24 cellular contexts compared by ENCODE assay signal in genomic region chr2:46345775-46346174, GRCh38. TPM values are rescaled to one million over a fixed set of nuclear protein-coding genes. Genes with fewer than 3 reads are reported as not detected.
A peak's percentile ranks its signal among the peaks of the same experiment; 100 is the strongest.
DNase-seq lines count a peak whose midpoint lies in the region; ATAC-seq, FAIRE-seq and TF ChIP-seq lines count a peak whose summit lies in the region.
"Had no signal": no experiment of that assay in that cellular context is flagged by ENCODE, and none has a peak within 500 bp of the region (broad histone marks: within the 10 kb centered on the region; RNA-seq: fewer than 3 reads in every experiment).

No MANE protein-coding gene starts in this region.

- H3K56ac ChIP-seq in H1 (replicated peaks; ENCODE audit: insufficient read length, low read depth, low read length): no peak overlapping the region

- H3K27me3 ChIP-seq in HepG2 (ENCODE audit: control insufficient read depth in 1 of 2, insufficient read depth in 2 of 2, low read length in 2 of 2) (no peaks in the 10 kb centered on the region), right lobe of liver (no peaks in the 10 kb centered on the region), H1 (replicated peaks in 1 of 4; ENCODE audit: control insufficient read depth in 3 of 4, extremely low read depth in 1 of 4, insufficient read depth in 3 of 4, low read length in 3 of 4) (no peaks in the 10 kb centered on the region), trophoblast cell (ENCODE audit: insufficient read depth, low read length) (no peaks in the 10 kb centered on the region), neuronal stem cell (ENCODE audit: control insufficient read depth in 3 of 3, insufficient read depth in 3 of 3, low read depth in 1 of 3, low read length in 3 of 3) (peaks cover 0 to 22% (median 0%) of the 10 kb centered on the region in 3 experiments), A673 (replicated peaks; ENCODE audit: insufficient read depth, low read depth, low read length, poor library complexity) (peaks cover 8% of the 10 kb centered on the region)
- H3K27me3 ChIP-seq: BE2C; BLaER1 treated with 17β-estradiol and CSF1 and Interleukin-3, amounts not matched to agents 10 nM and 100 nM had no signal

- no peak overlapping the region for H2BK15ac ChIP-seq in H1 (ENCODE audit: low read length)
- H2BK15ac ChIP-seq in neuronal stem cell (ENCODE audit: low read length): no peak overlapping the region

- H2BK12ac ChIP-seq in H1 (ENCODE audit: low read depth, low read length) (no peak overlapping the region), trophoblast cell (ENCODE audit: low read length) (no peak overlapping the region), neuronal stem cell (ENCODE audit: low read length) (no peak overlapping the region)

- ATAC-seq in HepG2: no peak
- no peak for ATAC-seq in right lobe of liver
- ATAC-seq: GM23338 had no signal

- no peak overlapping the region for H3K9ac ChIP-seq in HepG2 (ENCODE audit: insufficient read depth, low read depth, low read length)
- no peak overlapping the region for H3K9ac ChIP-seq in H1 (replicated peaks in 1 of 4; ENCODE audit: extremely low read depth in 1 of 4, low read depth in 3 of 4, low read length in 3 of 4)
- H3K9ac ChIP-seq in trophoblast cell (ENCODE audit: low read length): no peak overlapping the region
- no peak overlapping the region for H3K9ac ChIP-seq in neuronal stem cell (ENCODE audit: low read depth, low read length, poor library complexity)
- H3K9ac ChIP-seq: BLaER1 treated with 17β-estradiol and CSF1 and Interleukin-3, amounts not matched to agents 10 nM and 100 nM had no signal

- no peak for FAIRE-seq in HepG2 (lab: Jason Lieb, UNC)
- no peak for FAIRE-seq in H1 (lab: Jason Lieb, UNC)
- FAIRE-seq: GM12891, GM18507, H54 had no signal

- H2AFZ ChIP-seq in HepG2 (ENCODE audit: low read length): no peak overlapping the region
- H2AFZ ChIP-seq in H1 (ENCODE audit: low read length): no peak overlapping the region
- H2AFZ ChIP-seq in trophoblast cell (ENCODE audit: insufficient read depth, low read length, poor library complexity): no peak overlapping the region
- no peak overlapping the region for H2AFZ ChIP-seq in neuronal stem cell (ENCODE audit: low read length)
- H2AFZ ChIP-seq: GM23338 had no signal

- H4K91ac ChIP-seq in H1 (replicated peaks; ENCODE audit: insufficient read length, low read length) (no peak overlapping the region), trophoblast cell (ENCODE audit: low read depth, low read length) (no peak overlapping the region), neuronal stem cell (ENCODE audit: low read depth, low read length, poor library complexity) (no peak overlapping the region)

- 63% methylated on average over 3 of the region's 3 CpGs for WGBS in HepG2 (ENCODE audit: low lambda C conversion rate)
- 59% methylated on average over 3 of the region's 3 CpGs for WGBS in right lobe of liver (ENCODE audit: insufficient coverage, low coverage, low lambda C conversion rate, missing lambda C conversion rate)
- 69% methylated on average over 3 of the region's 3 CpGs; no CpG with 5 or more reads in 1 of the 2 experiments for WGBS in H1 (ENCODE audit: extremely low coverage in 1 of 2, insufficient coverage in 1 of 2, insufficient read length in 1 of 2, insufficient replicate concordance in 2 of 2, low coverage in 1 of 2, low lambda C conversion rate in 2 of 2, missing lambda C conversion rate in 1 of 2), 2 experiments
- no CpG with 5 or more reads among the region's 3 CpGs for WGBS in trophoblast cell (ENCODE audit: extremely low coverage, insufficient coverage, insufficient read length)
- no CpG with 5 or more reads among the region's 3 CpGs for WGBS in neuronal stem cell (ENCODE audit: extremely low coverage in 2 of 2, insufficient read length in 2 of 2, insufficient replicate concordance in 1 of 2), 2 donors

- H3K14ac ChIP-seq in H1 (ENCODE audit: insufficient read length) (no peak overlapping the region), trophoblast cell (ENCODE audit: low read length) (no peak overlapping the region), neuronal stem cell (ENCODE audit: low read length) (no peak overlapping the region)

- no peak overlapping the region for H3K4me3 ChIP-seq in HepG2 (replicated peaks in 1 of 3; ENCODE audit: insufficient read depth in 1 of 3, low read depth in 2 of 3, low read length in 3 of 3)
- H3K4me3 ChIP-seq in right lobe of liver: no peak overlapping the region
- no peak overlapping the region for H3K4me3 ChIP-seq in H1 (ENCODE audit: extremely low read depth in 1 of 4, insufficient read depth in 2 of 4, low read depth in 3 of 4, low read length in 4 of 4)
- no peak overlapping the region for H3K4me3 ChIP-seq in trophoblast cell (ENCODE audit: low read depth, low read length)
- H3K4me3 ChIP-seq in neuronal stem cell (ENCODE audit: low read length in 2 of 2): no peak overlapping the region
- no peak overlapping the region for H3K4me3 ChIP-seq in A673 (ENCODE audit: low read depth, low read length, poor library complexity, severe bottlenecking)
- H3K4me3 ChIP-seq: BLaER1 treated with 17β-estradiol and CSF1 and Interleukin-3, amounts not matched to agents 10 nM and 100 nM; GM23338; HAP-1 had no signal

- TF ChIP-seq CTCF in HepG2 (CRISPR knock-in tag; IDR thresholded peaks at IDR 0.05) (no peak), right lobe of liver (IDR thresholded peaks at IDR 0.05) (no peak), H1 (IDR thresholded peaks at IDR 0.05; ENCODE audit: control extremely low read depth in 1 of 3, insufficient read depth in 1 of 3, low read depth in 1 of 3, low read length in 3 of 3) (no peak), A673 (conservative IDR thresholded peaks at IDR 0.05; ENCODE audit: low read depth, low read length) (no peak)

- H3K79me2 ChIP-seq in HepG2 (ENCODE audit: insufficient read depth, low read length): peaks cover 50% of the 10 kb centered on the region
- H3K79me2 ChIP-seq in H1 (ENCODE audit: control insufficient read depth in 1 of 2, insufficient read depth in 2 of 2, low read length in 2 of 2): no peaks in the 10 kb centered on the region
- H3K79me2 ChIP-seq in trophoblast cell (ENCODE audit: control insufficient read depth, insufficient read depth, low read length, poor library complexity): peaks cover 24% of the 10 kb centered on the region

- H4K8ac ChIP-seq in H1 (ENCODE audit: extremely low read depth, insufficient read depth, low read length) (no peak overlapping the region), trophoblast cell (ENCODE audit: low read depth, low read length) (no peak overlapping the region), neuronal stem cell (ENCODE audit: low read depth, low read length) (no peak overlapping the region)

- TF ChIP-seq EP300 in HepG2 (IDR thresholded peaks at IDR 0.05; ENCODE audit: low read depth in 2 of 2, low read length in 2 of 2) (no peak), HepG2 (CRISPR knock-in tag; IDR thresholded peaks at IDR 0.05; ENCODE audit: borderline replicate concordance) (no peak), H1 (IDR thresholded peaks at IDR 0.05; ENCODE audit: borderline replicate concordance in 1 of 2, low read depth in 2 of 2, low read length in 2 of 2) (no peak)

- no peaks in the 10 kb centered on the region for H3K23me2 ChIP-seq in H1 (ENCODE audit: low read depth, low read length)

- no peak overlapping the region for H4K5ac ChIP-seq in H1 (ENCODE audit: insufficient read length, low read depth, low read length)

- H3K27ac ChIP-seq in HepG2 (ENCODE audit: extremely low read length, insufficient read depth, low read length) (no peak overlapping the region), right lobe of liver (no peak overlapping the region), H1 (ENCODE audit: low read depth, low read length) (no peak overlapping the region), trophoblast cell (ENCODE audit: low read depth, low read length) (no peak overlapping the region), neuronal stem cell (replicated peaks; ENCODE audit: low read length) (no peak overlapping the region), A673 (ENCODE audit: low read depth, low read length, poor library complexity, severe bottlenecking) (no peak overlapping the region)
- H3K27ac ChIP-seq: BLaER1 treated with 17β-estradiol and CSF1 and Interleukin-3, amounts not matched to agents 10 nM and 100 nM had no signal

- H3K4me2 ChIP-seq in HepG2 (ENCODE audit: low read depth, low read length) (no peak overlapping the region), H1 (ENCODE audit: insufficient read depth in 1 of 2, low read depth in 2 of 2, low read length in 2 of 2) (no peak overlapping the region), trophoblast cell (ENCODE audit: low read length) (no peak overlapping the region), neuronal stem cell (ENCODE audit: insufficient read depth, low read length, poor library complexity, severe bottlenecking) (no peak overlapping the region)
- H3K4me2 ChIP-seq: GM23338 had no signal

- no peak overlapping the region for H2BK5ac ChIP-seq in H1 (ENCODE audit: low read depth, low read length)
- H2BK5ac ChIP-seq in trophoblast cell (ENCODE audit: low read depth, low read length, poor library complexity): no peak overlapping the region
- no peak overlapping the region for H2BK5ac ChIP-seq in neuronal stem cell (ENCODE audit: low read length)

- POLR2A ChIA-PET in HepG2 (lab: Yijun Ruan, JAX): no interaction called here
- POLR2A ChIA-PET in H1 (lab: Charles Lee; ENCODE audit: partially characterized antibody): interaction anchor here (1.2 to 1.4 kb wide), 2 partner anchors 9 to 10 kb away, joined by 3 to 8 read pairs; no protein-coding TSS in a partner anchor
- POLR2A ChIA-PET in A673 (lab: Charles Lee; ENCODE audit: low non-redundant PET): no interaction called here

- H3K79me1 ChIP-seq in H1 (ENCODE audit: low read depth, low read length) (no peaks in the 10 kb centered on the region), trophoblast cell (ENCODE audit: low read length) (peaks cover under 1% of the 10 kb centered on the region), neuronal stem cell (ENCODE audit: low read depth, low read length) (no peaks in the 10 kb centered on the region)

- H3K4ac ChIP-seq in H1 (replicated peaks; ENCODE audit: insufficient read length, low read depth, low read length): no peak overlapping the region
- H3K4ac ChIP-seq in trophoblast cell (ENCODE audit: low read depth, low read length): peak overlapping the region; percentile 54
- no peak overlapping the region for H3K4ac ChIP-seq in neuronal stem cell (ENCODE audit: low read length)

- H3K36me3 ChIP-seq in HepG2 (replicated peaks in 1 of 2; ENCODE audit: control insufficient read depth in 1 of 2, insufficient read depth in 2 of 2, low read length in 2 of 2) (peaks cover 20 to 52% of the 10 kb centered on the region in 2 experiments), right lobe of liver (peaks cover 3 to 36% (median 19%) of the 10 kb centered on the region in 4 donors), H1 (ENCODE audit: control insufficient read depth in 2 of 4, insufficient read depth in 4 of 4, low read length in 3 of 4) (no peaks in the 10 kb centered on the region), trophoblast cell (ENCODE audit: control insufficient read depth in 1 of 2, insufficient read depth in 2 of 2, low read length in 2 of 2) (peaks cover 31 to 48% of the 10 kb centered on the region in 2 experiments), neuronal stem cell (replicated peaks in 1 of 2; ENCODE audit: control insufficient read depth in 2 of 2, insufficient read depth in 2 of 2, low read length in 2 of 2) (no peaks in the 10 kb centered on the region), A673 (ENCODE audit: insufficient read depth, low read length, poor library complexity, severe bottlenecking) (no peaks in the 10 kb centered on the region)
- H3K36me3 ChIP-seq: BE2C, HAP-1 had no signal

- H3K9me3 ChIP-seq in HepG2 (ENCODE audit: low read length) (no peaks in the 10 kb centered on the region), right lobe of liver (no peaks in the 10 kb centered on the region), H1 (ENCODE audit: insufficient read depth in 2 of 2, low read depth in 1 of 2, low read length in 1 of 2) (no peaks in the 10 kb centered on the region), trophoblast cell (ENCODE audit: insufficient read depth, low read depth, low read length) (no peaks in the 10 kb centered on the region), neuronal stem cell (replicated peaks in 1 of 2; ENCODE audit: control insufficient read depth in 2 of 2, insufficient read depth in 1 of 2, low read depth in 1 of 2, low read length in 2 of 2) (no peaks in the 10 kb centered on the region), A673 (ENCODE audit: low read depth, low read length, poor library complexity, severe bottlenecking) (no peaks in the 10 kb centered on the region)
- H3K9me3 ChIP-seq: BE2C; BLaER1 treated with 17β-estradiol and CSF1 and Interleukin-3, amounts not matched to agents 10 nM and 100 nM; HAP-1 had no signal

- TF ChIP-seq RAD21 in HepG2 (CRISPR knock-in tag; IDR thresholded peaks at IDR 0.05) (no peak), H1 (IDR thresholded peaks at IDR 0.05 in 1 of 2, conservative IDR thresholded peaks at IDR 0.05 in 1 of 2; ENCODE audit: low read depth in 2 of 2, low read length in 2 of 2) (no peak)

- intact Hi-C loops in HepG2 (cut with micrococcal nuclease; ENCODE audit: unreplicated experiment): no loop called here
- intact Hi-C loops in right lobe of liver (cut with DNase I): no loop called here
- intact Hi-C loops in A673 (cut with micrococcal nuclease; ENCODE audit: unreplicated experiment): no loop called here

- no peak overlapping the region for H3K18ac ChIP-seq in H1 (ENCODE audit: extremely low read depth, low read length)
- H3K18ac ChIP-seq in trophoblast cell (ENCODE audit: low read length): no peak overlapping the region
- no peak overlapping the region for H3K18ac ChIP-seq in neuronal stem cell (ENCODE audit: low read length)

- H3K4me1 ChIP-seq in HepG2 (ENCODE audit: insufficient read depth, low read length) (peaks cover 37% of the 10 kb centered on the region), right lobe of liver (peaks cover 0 to 34% (median 13%) of the 10 kb centered on the region in 4 donors), H1 (replicated peaks in 1 of 4; ENCODE audit: control insufficient read depth in 3 of 4, insufficient read depth in 4 of 4, low read length in 3 of 4) (peaks cover 0 to 3% (median 0%) of the 10 kb centered on the region in 4 experiments; a peak in 1 of 7 replicates), trophoblast cell (ENCODE audit: control insufficient read depth in 1 of 2, insufficient read depth in 2 of 2, low read length in 2 of 2) (peaks cover 10 to 11% of the 10 kb centered on the region in 2 experiments), neuronal stem cell (ENCODE audit: control insufficient read depth in 2 of 2, insufficient read depth in 1 of 2, low read depth in 1 of 2, low read length in 2 of 2) (peaks cover 0 to 7% of the 10 kb centered on the region in 2 donors), A673 (ENCODE audit: insufficient read depth, low read length, poor library complexity, severe bottlenecking) (no peaks in the 10 kb centered on the region)
- H3K4me1 ChIP-seq: HAP-1 had no signal

- TF ChIP-seq POLR2A in HepG2 (IDR thresholded peaks at IDR 0.05; ENCODE audit: insufficient read depth in 1 of 2, low read depth in 2 of 2, low read length in 2 of 2): no peak
- no peak for TF ChIP-seq POLR2A in right lobe of liver (IDR thresholded peaks at IDR 0.05)
- no peak for TF ChIP-seq POLR2A in H1 (IDR thresholded peaks at IDR 0.05; ENCODE audit: control extremely low read depth in 1 of 2, low read depth in 2 of 2, low read length in 2 of 2)

- H4K20me1 ChIP-seq in HepG2 (ENCODE audit: insufficient read depth, low read length): peaks cover 31% of the 10 kb centered on the region; the same call in 1 of the 2 replicates
- no peaks in the 10 kb centered on the region for H4K20me1 ChIP-seq in H1 (replicated peaks in 1 of 2; ENCODE audit: control insufficient read depth in 1 of 2, insufficient read depth in 2 of 2, low read length in 2 of 2)

- H2AK5ac ChIP-seq in H1 (ENCODE audit: low read depth, low read length) (no peak overlapping the region), trophoblast cell (ENCODE audit: low read length) (no peak overlapping the region), neuronal stem cell (ENCODE audit: low read depth, low read length) (no peak overlapping the region)

- in situ Hi-C loops in HepG2 (cut with HindIII; ENCODE audit: extremely low pct_ligation_motif_present, low pct_unique_long_range_greater_than_20kb): no loop called here

- H2BK20ac ChIP-seq in H1 (ENCODE audit: low read length): no peak overlapping the region

- BruUV-seq in HepG2 (replicated peaks; lab: Mats Ljungman, UMichigan) (no TSS peak), A673 (replicated peaks; lab: Mats Ljungman, UMichigan) (no TSS peak)

- CTCF ChIA-PET in HepG2 (lab: Yijun Ruan, JAX; ENCODE audit: low intra/inter-chr PET ratio, low total read pairs): no interaction called here
- CTCF ChIA-PET in H1 (lab: Charles Lee; ENCODE audit: partially characterized antibody): interaction anchor here (0.6 to 1.5 kb wide), 4 partner anchors 9 to 52 kb away, joined by 3 to 5 read pairs (median 4); no protein-coding TSS in a partner anchor
- CTCF ChIA-PET in A673 (lab: Charles Lee): no interaction called here

- no peak overlapping the region for H4K12ac ChIP-seq in trophoblast cell (ENCODE audit: low read depth, low read length)

- no peak overlapping the region for H3K23ac ChIP-seq in H1 (ENCODE audit: insufficient read length)
- H3K23ac ChIP-seq in trophoblast cell (ENCODE audit: low read length): no peak overlapping the region
- H3K23ac ChIP-seq in neuronal stem cell (ENCODE audit: low read depth, low read length, poor library complexity): no peak overlapping the region

- H2BK120ac ChIP-seq in H1 (replicated peaks; ENCODE audit: low read depth, low read length): no peak overlapping the region
- H2BK120ac ChIP-seq in trophoblast cell (ENCODE audit: insufficient read depth, low read length, poor library complexity): no peak overlapping the region
- H2BK120ac ChIP-seq in neuronal stem cell (ENCODE audit: low read depth, low read length): no peak overlapping the region

- DNase-seq in HepG2 (ENCODE audit: low spot score) (no peak), right lobe of liver (no peak), H1 (ENCODE audit: low read depth in 1 of 2, low spot score in 2 of 2) (no peak), trophoblast cell (no peak), neuronal stem cell (ENCODE audit: low spot score) (no peak), A673 (ENCODE audit: low spot score) (no peak), NK-92 (lab: John Stamatoyannopoulos, UW; ENCODE audit: unreplicated experiment) (no peak)
- DNase-seq: ACHN; AML-193; BE2C; Calu3; CD4-positive, alpha-beta T cell; CD8-positive, alpha-beta memory T cell; COR-L47; DMS53; DMS79 treated with DMSO at 0.1 percent for 48 hours; GF-D8; HFFc6 had no signal

RNA-seq across cellular contexts. Expression of gene EPAS1, which starts 48.6 kb away (rescaled TPM):
- total RNA-seq in HepG2 (2016; rRNA removed; fragmentation: Illumina TruSeq; extraction: Trizol): 47.1 and 64.9 TPM in 2 replicates
- 15.6 and 21.2 TPM in 2 replicates for total RNA-seq in HepG2 (2016; cell fraction: cytosol; rRNA removed; fragmentation: Illumina TruSeq; extraction: Trizol; ENCODE audit: low read depth)
- 45.9 and 54.8 TPM in 2 replicates for total RNA-seq in HepG2 (2016; cell fraction: insoluble cytoplasmic fraction; rRNA removed; fragmentation: Illumina TruSeq; extraction: Trizol)
- 54.5 and 63.7 TPM in 2 replicates for total RNA-seq in HepG2 (2016; cell fraction: membrane; rRNA removed; fragmentation: Illumina TruSeq; extraction: Trizol)
- total RNA-seq in HepG2 (2016; cell fraction: nucleus; rRNA removed; fragmentation: Illumina TruSeq; extraction: Trizol): 54.3 and 61.3 TPM in 2 replicates
- polyA plus RNA-seq in HepG2 (2011; rRNA removed): 182 and 202 TPM in 2 replicates
- 62.2 and 87.1 TPM in 2 replicates for polyA plus RNA-seq in HepG2 (2011; cell fraction: cytosol; rRNA removed)
- polyA plus RNA-seq in HepG2 (2011; cell fraction: nucleus; rRNA removed): 133 and 141 TPM in 2 replicates
- polyA plus RNA-seq in HepG2 (2012): 97.8 and 103 TPM in 2 replicates
- polyA plus RNA-seq in HepG2 (2016; cell fraction: cytosol; fragmentation: Illumina TruSeq; extraction: Trizol; ENCODE audit: low read depth): 15.2 and 19.3 TPM in 2 replicates
- polyA plus RNA-seq in HepG2 (2016; cell fraction: insoluble cytoplasmic fraction; fragmentation: Illumina TruSeq; extraction: Trizol; ENCODE audit: low read depth): 72.5 and 91.0 TPM in 2 replicates
- 64.7 and 77.7 TPM in 2 replicates for polyA plus RNA-seq in HepG2 (2016; cell fraction: membrane; fragmentation: Illumina TruSeq; extraction: Trizol; ENCODE audit: low read depth)
- 74.5 and 82.8 TPM in 2 replicates for polyA plus RNA-seq in HepG2 (2016; cell fraction: nucleus; fragmentation: Illumina TruSeq; extraction: Trizol; ENCODE audit: insufficient read depth, low read depth)
- polyA minus RNA-seq in HepG2 (2011; rRNA and poly(A)+ RNA removed; ENCODE audit: low replicate concordance): 156 and 217 TPM in 2 replicates
- polyA minus RNA-seq in HepG2 (2011; cell fraction: cytosol; rRNA and poly(A)+ RNA removed): 122 and 129 TPM in 2 replicates
- 185 and 262 TPM in 2 replicates for polyA minus RNA-seq in HepG2 (2011; cell fraction: nucleus; rRNA and poly(A)+ RNA removed)
- total RNA-seq in right lobe of liver: 100 to 1,000 TPM; 101 to 232 (median 170) TPM
- total RNA-seq in H1 (2021; fragmentation: NEBNext Ultra II Directional; extraction: Animal tissue kit (Norgen Biotek cat#: 25700)): 3.7 and 4.9 TPM in 2 replicates
- 1.8 and 2.0 TPM in 2 replicates for polyA plus RNA-seq in H1 (2011; rRNA removed)
- polyA plus RNA-seq in H1 (2011; cell fraction: cytosol; rRNA removed): 0.72 TPM
- polyA plus RNA-seq in H1 (2011; cell fraction: nucleus; rRNA removed): 2.0 TPM
- 1.5 to 2.6 TPM (median 1.8 TPM) in 4 replicates for polyA plus RNA-seq in H1 (2012, experiment 1 of 2)
- polyA plus RNA-seq in H1 (2012, experiment 2 of 2): 1.1 TPM
- 2.6 TPM for polyA plus RNA-seq in H1 (2013, experiment 1 of 2)
- polyA plus RNA-seq in H1 (2013, experiment 2 of 2): 2.6 TPM
- 1.7 and 2.5 TPM in 2 replicates for polyA minus RNA-seq in H1 (2011; rRNA and poly(A)+ RNA removed)
- 16.8 TPM for polyA minus RNA-seq in H1 (2011; cell fraction: cytosol; rRNA and poly(A)+ RNA removed)
- polyA minus RNA-seq in H1 (2011; cell fraction: nucleus; rRNA and poly(A)+ RNA removed): 3.8 TPM
- polyA plus RNA-seq in trophoblast cell (2013): 1,165 and 1,253 TPM in 2 replicates
- polyA plus RNA-seq in neuronal stem cell (2013, experiment 1 of 2): 0.24 TPM
- 0.19 TPM for polyA plus RNA-seq in neuronal stem cell (2013, experiment 2 of 2)
- total RNA-seq in A673 (2021): 0.41 and 1.2 TPM in 2 replicates

Comparison
In these comparisons a context has a peak if more than half of its experiments do, and no peak if none do; other contexts are left out.
1. Of the 41 proteins assayed by ChIP-seq in both HepG2 and H1: peak only in HepG2: none; only in H1: KDM1A; in both: none; in neither: 40.